Comparison of ENCODE assay signal across 5 cellular contexts in the genomic region with DNA sequence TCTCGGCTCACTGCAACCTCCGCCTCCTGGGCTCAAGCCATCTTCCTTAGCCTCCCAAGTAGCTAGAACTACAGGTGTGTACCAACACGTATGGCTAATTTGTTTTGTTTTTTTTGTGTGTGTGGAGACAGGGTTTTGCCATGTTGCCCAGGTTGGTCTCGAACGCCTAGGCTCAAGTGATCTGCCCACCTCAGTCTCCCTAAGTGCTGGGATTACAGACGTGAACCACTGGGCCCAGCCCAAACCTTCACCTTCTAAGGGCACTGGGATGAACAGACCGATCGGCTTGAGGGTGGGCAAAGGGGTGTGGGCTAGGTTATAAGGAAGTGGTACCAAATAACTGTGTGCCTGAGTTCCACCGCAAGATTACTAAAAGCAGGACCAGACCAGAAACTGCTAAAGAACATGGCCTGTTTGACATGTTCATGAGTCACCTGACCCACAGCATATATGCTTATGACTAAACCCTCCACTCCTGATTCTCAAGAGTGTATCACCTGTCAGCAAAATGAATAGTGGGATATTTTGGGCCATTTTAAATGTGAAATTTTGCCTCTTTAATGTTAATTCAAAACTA. TPM values are rescaled to one million over a fixed set of nuclear protein-coding genes. Genes with fewer than 3 reads are reported as not detected.
DNase-seq lines count a peak whose midpoint lies in the region; ATAC-seq, FAIRE-seq and TF ChIP-seq lines count a peak whose summit lies in the region.
"Had no signal": no experiment of that assay in that cellular context is flagged by ENCODE, and none has a peak within 500 bp of the region (broad histone marks: within the 10 kb centered on the region; RNA-seq: fewer than 3 reads in every experiment).

No MANE protein-coding gene starts in this region.

- dilution Hi-C loops in keratinocyte (cut with MboI; ENCODE audit: extremely low pct_ligation_motif_present, low sequenced_read_pairs): no loop called here

- H3K27ac ChIP-seq in keratinocyte (ENCODE audit: control insufficient read depth, insufficient read depth, low read length) (no peak overlapping the region), gastroesophageal sphincter (no peak overlapping the region)

- H3K4me2 ChIP-seq in keratinocyte (ENCODE audit: control insufficient read depth, extremely low read depth, insufficient read depth, low read depth, low read length): no peak overlapping the region

- H3K4me3 ChIP-seq in keratinocyte (ENCODE audit: control insufficient read depth in 2 of 3, extremely low read depth in 1 of 3, insufficient read depth in 2 of 3, low read depth in 1 of 3, low read length in 3 of 3) (no peak overlapping the region), gastroesophageal sphincter (no peak overlapping the region)

- H3K9me3 ChIP-seq in keratinocyte (ENCODE audit: control insufficient read depth, low read depth, low read length) (no peaks in the 10 kb centered on the region), gastroesophageal sphincter (no peaks in the 10 kb centered on the region)

- peak; percentile 52 for FAIRE-seq in keratinocyte (lab: Jason Lieb, UNC)
- FAIRE-seq: kidney had no signal

- DNase-seq in keratinocyte (ENCODE audit: low read depth, low spot score): no peak
- DNase-seq in NCI-H526 (lab: John Stamatoyannopoulos, UW): no peak
- DNase-seq: kidney had no signal

- peaks cover 17% of the 10 kb centered on the region for H3K79me2 ChIP-seq in keratinocyte (ENCODE audit: control insufficient read depth, insufficient read depth, low read length)

- peak; percentile 53 for ATAC-seq in HG02759 (IDR thresholded peaks at IDR 0.05; ENCODE audit: unreplicated experiment)
- ATAC-seq in gastroesophageal sphincter: no peak

- TF ChIP-seq CTCF in keratinocyte (optimal IDR thresholded peaks at IDR 0.05 in 1 of 3, IDR thresholded peaks at IDR 0.05 in 1 of 3, conservative IDR thresholded peaks at IDR 0.05 in 1 of 3; ENCODE audit: extremely low read depth in 1 of 3, insufficient read depth in 2 of 3, low read length in 3 of 3) (no peak), gastroesophageal sphincter (IDR thresholded peaks at IDR 0.05) (no peak)

- no peak for TF ChIP-seq POLR2A in gastroesophageal sphincter (IDR thresholded peaks at IDR 0.05)

- WGBS in gastroesophageal sphincter (ENCODE audit: low coverage in 1 of 2), 2 donors: 70 to 92% methylated on average over 2 to 4 of the region's 9 CpGs

- no peak overlapping the region for H3K9ac ChIP-seq in keratinocyte (ENCODE audit: control insufficient read depth, extremely low read depth, insufficient read depth, low read length)

- H3K4me1 ChIP-seq in keratinocyte (ENCODE audit: control insufficient read depth, extremely low read depth, insufficient read depth, low read length) (peaks cover 14% of the 10 kb centered on the region), gastroesophageal sphincter (no peaks in the 10 kb centered on the region)

- H3K27me3 ChIP-seq in keratinocyte (ENCODE audit: control insufficient read depth, extremely low read depth, insufficient read depth, low read length) (no peaks in the 10 kb centered on the region), gastroesophageal sphincter (no peaks in the 10 kb centered on the region)

- TF ChIP-seq EP300 in gastroesophageal sphincter (IDR thresholded peaks at IDR 0.05): no peak

- H2AFZ ChIP-seq in keratinocyte (ENCODE audit: control insufficient read depth, low read length): no peak overlapping the region

- H3K9me1 ChIP-seq in keratinocyte (ENCODE audit: control insufficient read depth, extremely low read depth, insufficient read depth, low read length): peaks cover 2% of the 10 kb centered on the region

- no peaks in the 10 kb centered on the region for H4K20me1 ChIP-seq in keratinocyte (ENCODE audit: control insufficient read depth, extremely low read depth, insufficient read depth, low read length)

- H3K36me3 ChIP-seq in keratinocyte (ENCODE audit: control insufficient read depth in 2 of 2, extremely low read depth in 1 of 2, insufficient read depth in 2 of 2, low read length in 2 of 2) (peaks cover 14% of the 10 kb centered on the region in 2 experiments), gastroesophageal sphincter (peaks cover 0 to 61% of the 10 kb centered on the region in 2 donors)

RNA-seq across cellular contexts. Expression of a gene that starts 8.1 kb away (rescaled TPM):
- polyA plus RNA-seq in keratinocyte: 12.6 to 50.9 TPM (median 29.9 TPM) in 3 replicates
- 1.9 TPM for polyA plus RNA-seq in keratinocyte (2011; ENCODE audit: low read depth)
- polyA plus RNA-seq in keratinocyte (2011; cell fraction: cytosol; rRNA removed): 10.4 and 23.9 TPM in 2 replicates
- polyA plus RNA-seq in keratinocyte (2011; cell fraction: nucleus; rRNA removed): 10.6 and 11.3 TPM in 2 replicates
- polyA plus RNA-seq in keratinocyte (2012; ENCODE audit: low replicate concordance): 5.7 and 23.0 TPM in 2 replicates
- polyA minus RNA-seq in keratinocyte: 11.4 to 30.9 TPM (median 26.0 TPM) in 3 replicates
- 11.1 TPM for polyA minus RNA-seq in keratinocyte (2011; cell fraction: cytosol; rRNA and poly(A)+ RNA removed)
- polyA minus RNA-seq in keratinocyte (2011; cell fraction: nucleus; rRNA and poly(A)+ RNA removed): 5.0 and 6.1 TPM in 2 replicates
- total RNA-seq in gastroesophageal sphincter: 1 to 10 TPM; 4.5 to 9.2 (median 7.2) TPM

RNA-seq across cellular contexts. Expression of a gene that starts 8.2 kb away (rescaled TPM):
- 19.9 to 28.7 TPM (median 27.1 TPM) in 3 replicates for polyA plus RNA-seq in keratinocyte
- polyA plus RNA-seq in keratinocyte (2011; ENCODE audit: low read depth): 58.3 TPM
- 19.9 and 24.8 TPM in 2 replicates for polyA plus RNA-seq in keratinocyte (2011; cell fraction: cytosol; rRNA removed)
- 13.1 and 21.9 TPM in 2 replicates for polyA plus RNA-seq in keratinocyte (2011; cell fraction: nucleus; rRNA removed)
- 17.5 and 39.5 TPM in 2 replicates for polyA plus RNA-seq in keratinocyte (2012; ENCODE audit: low replicate concordance)
- 3.1 to 9.9 TPM (median 9.8 TPM) in 3 replicates for polyA minus RNA-seq in keratinocyte
- 11.3 TPM for polyA minus RNA-seq in keratinocyte (2011; cell fraction: cytosol; rRNA and poly(A)+ RNA removed)
- 1.5 and 5.0 TPM in 2 replicates for polyA minus RNA-seq in keratinocyte (2011; cell fraction: nucleus; rRNA and poly(A)+ RNA removed)
- total RNA-seq in gastroesophageal sphincter: 10 to 100 TPM; 34.1 to 56.5 (median 51.4) TPM

RNA-seq across cellular contexts. Expression of a gene that starts 8.4 kb away (rescaled TPM):
- polyA plus RNA-seq in keratinocyte: 63.1 to 84.6 TPM (median 82.0 TPM) in 3 replicates
- polyA plus RNA-seq in keratinocyte (2011; ENCODE audit: low read depth): 30.8 TPM
- polyA plus RNA-seq in keratinocyte (2011; cell fraction: cytosol; rRNA removed): 90.5 and 105 TPM in 2 replicates
- polyA plus RNA-seq in keratinocyte (2011; cell fraction: nucleus; rRNA removed): 105 and 118 TPM in 2 replicates
- polyA plus RNA-seq in keratinocyte (2012; ENCODE audit: low replicate concordance): 51.5 and 59.5 TPM in 2 replicates
- 78.9 to 236 TPM (median 118 TPM) in 3 replicates for polyA minus RNA-seq in keratinocyte
- polyA minus RNA-seq in keratinocyte (2011; cell fraction: cytosol; rRNA and poly(A)+ RNA removed): 67.0 TPM
- polyA minus RNA-seq in keratinocyte (2011; cell fraction: nucleus; rRNA and poly(A)+ RNA removed): 49.1 and 75.9 TPM in 2 replicates
- total RNA-seq in gastroesophageal sphincter: 10 to 100 TPM; 19.1 to 53.2 (median 30.4) TPM

RNA-seq across cellular contexts. Expression of a gene that starts 30.2 kb away (rescaled TPM):
- 88.7 to 105 TPM (median 90.2 TPM) in 3 replicates for polyA plus RNA-seq in keratinocyte
- polyA plus RNA-seq in keratinocyte (2011; ENCODE audit: low read depth): 20.9 TPM
- 84.0 and 88.6 TPM in 2 replicates for polyA plus RNA-seq in keratinocyte (2011; cell fraction: cytosol; rRNA removed)
- polyA plus RNA-seq in keratinocyte (2011; cell fraction: nucleus; rRNA removed): 46.4 and 52.3 TPM in 2 replicates
- 84.6 and 91.7 TPM in 2 replicates for polyA plus RNA-seq in keratinocyte (2012; ENCODE audit: low replicate concordance)
- 69.6 to 107 TPM (median 72.8 TPM) in 3 replicates for polyA minus RNA-seq in keratinocyte
- 70.4 TPM for polyA minus RNA-seq in keratinocyte (2011; cell fraction: cytosol; rRNA and poly(A)+ RNA removed)
- 19.5 and 30.5 TPM in 2 replicates for polyA minus RNA-seq in keratinocyte (2011; cell fraction: nucleus; rRNA and poly(A)+ RNA removed)
- total RNA-seq in gastroesophageal sphincter: 100 to 1,000 TPM in 1 of 4 donors, 10 to 100 TPM in 3; 71.1 to 108 (median 77.8) TPM

RNA-seq across cellular contexts. Expression of a gene that starts 37.9 kb away (rescaled TPM):
- not detected in 3 replicates for polyA plus RNA-seq in keratinocyte
- not detected for polyA plus RNA-seq in keratinocyte (2011; ENCODE audit: low read depth)
- not detected in 2 replicates for polyA plus RNA-seq in keratinocyte (2011; cell fraction: cytosol; rRNA removed)
- not detected in 2 replicates for polyA plus RNA-seq in keratinocyte (2011; cell fraction: nucleus; rRNA removed)
- polyA plus RNA-seq in keratinocyte (2012; ENCODE audit: low replicate concordance): not detected in 2 replicates
- polyA minus RNA-seq in keratinocyte: not detected in 3 replicates
- not detected for polyA minus RNA-seq in keratinocyte (2011; cell fraction: cytosol; rRNA and poly(A)+ RNA removed)
- polyA minus RNA-seq in keratinocyte (2011; cell fraction: nucleus; rRNA and poly(A)+ RNA removed): not detected in 2 replicates
- not detected for total RNA-seq in gastroesophageal sphincter
- total RNA-seq: kidney had no signal
